In the genomic region with DNA sequence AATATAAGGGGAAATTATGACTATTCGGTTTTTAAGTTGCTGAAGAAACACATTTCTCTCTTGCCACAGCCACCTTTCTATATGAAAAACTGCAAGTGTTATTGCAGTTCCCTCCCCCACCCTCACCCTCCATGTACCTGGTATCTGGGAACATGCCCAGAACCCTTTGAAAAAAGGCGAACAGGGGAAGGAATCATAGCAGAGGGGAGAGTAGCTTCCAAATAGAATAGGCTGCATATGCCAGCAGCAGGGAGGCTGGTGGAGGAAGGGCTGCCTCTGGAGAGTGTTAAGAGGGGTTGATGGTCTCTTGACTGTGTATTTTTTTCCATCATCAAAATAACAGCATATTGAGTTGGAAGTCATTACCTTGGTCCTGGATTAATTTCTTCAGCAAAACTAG, we compare ENCODE assay signal across 18 cellular contexts.
DNase-seq lines count a peak whose midpoint lies in the region; ATAC-seq and TF ChIP-seq lines count a peak whose summit lies in the region.
"Had no signal": no experiment of that assay in that cellular context is flagged by ENCODE, and none has a peak within 500 bp of the region (broad histone marks: within the 10 kb centered on the region; RNA-seq: fewer than 3 reads in every experiment).

No MANE protein-coding gene starts in this region.

- H3K27me3 ChIP-seq in OCI-LY1 (ENCODE audit: insufficient read depth, low read length) (no peaks in the 10 kb centered on the region), iPS-20b (ENCODE audit: insufficient read depth, low read length) (no peaks in the 10 kb centered on the region)
- H3K27me3 ChIP-seq: BLaER1 treated with 17β-estradiol and CSF1 and Interleukin-3, amounts not matched to agents 10 nM and 100 nM; pancreas had no signal

- peak overlapping the region; percentile 26 for H3K27ac ChIP-seq in OCI-LY1 (ENCODE audit: low read depth, low read length, poor library complexity, severe bottlenecking)
- no peak overlapping the region for H3K27ac ChIP-seq in iPS-20b (ENCODE audit: low read length)
- H3K27ac ChIP-seq: pancreas had no signal

- no peak overlapping the region for H3K9ac ChIP-seq in OCI-LY1 (ENCODE audit: low read length)
- peak overlapping the region; percentile 4; the same call in 1 of the 2 replicates for H3K9ac ChIP-seq in iPS-20b (ENCODE audit: low read depth, low read length)
- H3K9ac ChIP-seq: BLaER1 treated with 17β-estradiol and CSF1 and Interleukin-3, amounts not matched to agents 10 nM and 100 nM had no signal

- H4K20me1 ChIP-seq in OCI-LY1 (ENCODE audit: insufficient read depth, low read length), result no peaks in the 10 kb centered on the region

- TF ChIP-seq CTCF in OCI-LY1 (IDR thresholded peaks at IDR 0.05; ENCODE audit: low read length), result no peak

- H3K9me2 ChIP-seq in OCI-LY1 (ENCODE audit: low read depth, low read length), result no peaks in the 10 kb centered on the region

- peaks cover 63% of the 10 kb centered on the region for H3K4me1 Mint-ChIP-seq in stimulated activated memory B cell treated with anti-CD40 and anti-IgM and Interleukin-4, amounts not matched to agents 10 μg/mL and 1 μg/mL and 100 μg/mL, for 72 hours

- H3K36me3 ChIP-seq in OCI-LY1 (ENCODE audit: insufficient read depth, low read length), result peaks cover 28% of the 10 kb centered on the region; the same call in 1 of the 2 replicates
- peaks cover 34% of the 10 kb centered on the region for H3K36me3 ChIP-seq in iPS-20b (ENCODE audit: insufficient read depth, low read depth, low read length)

- no peaks in the 10 kb centered on the region for H3K9me3 Mint-ChIP-seq in stimulated activated memory B cell treated with anti-CD40 and anti-IgM and Interleukin-4, amounts not matched to agents 10 μg/mL and 1 μg/mL and 100 μg/mL, for 72 hours
- H3K9me3 Mint-ChIP-seq: activated CD4-positive, alpha-beta memory T cell treated with anti-CD3 and anti-CD28 coated beads for 36 hours; activated naive CD4-positive, alpha-beta T cell treated with anti-CD3 and anti-CD28 coated beads, Interleukin-2, amount 50 U/mL, for 24 hours; activated T-cell treated with anti-CD3 and anti-CD28 coated beads, Interleukin-2, amount 50 U/mL, for 24 hours; HFFc6 had no signal

- peak overlapping the region; percentile 51 for H3K27ac Mint-ChIP-seq in stimulated activated memory B cell treated with anti-CD40 and anti-IgM and Interleukin-4, amounts not matched to agents 10 μg/mL and 1 μg/mL and 100 μg/mL, for 72 hours
- H3K27ac Mint-ChIP-seq: activated CD4-positive, alpha-beta memory T cell treated with anti-CD3 and anti-CD28 coated beads for 36 hours; activated naive CD4-positive, alpha-beta T cell treated with anti-CD3 and anti-CD28 coated beads, Interleukin-2, amount 50 U/mL, for 24 hours; activated T-cell treated with anti-CD3 and anti-CD28 coated beads, Interleukin-2, amount 50 U/mL, for 24 hours had no signal

- no peak overlapping the region for H3K4me2 ChIP-seq in OCI-LY1 (ENCODE audit: low read length)
- H3K4me2 ChIP-seq: BLaER1 treated with 17β-estradiol and CSF1 and Interleukin-3, amounts not matched to agents 10 nM and 100 nM had no signal

- peaks cover 58% of the 10 kb centered on the region for H3K4me1 ChIP-seq in OCI-LY1 (ENCODE audit: insufficient read depth, low read length, severe bottlenecking)
- H3K4me1 ChIP-seq in iPS-20b (ENCODE audit: insufficient read depth, low read length), result peaks cover 54% of the 10 kb centered on the region

- no peaks in the 10 kb centered on the region for H3K9me3 ChIP-seq in OCI-LY1 (ENCODE audit: low read length)
- no peaks in the 10 kb centered on the region for H3K9me3 ChIP-seq in iPS-20b (ENCODE audit: insufficient read depth, low read depth, low read length)
- H3K9me3 ChIP-seq: BLaER1 treated with 17β-estradiol and CSF1 and Interleukin-3, amounts not matched to agents 10 nM and 100 nM; pancreas had no signal

- no peak overlapping the region for H2AFZ ChIP-seq in OCI-LY1 (ENCODE audit: low read length)

- no peaks in the 10 kb centered on the region for H3K79me2 ChIP-seq in OCI-LY1 (ENCODE audit: insufficient read depth, low read length)

- no peaks in the 10 kb centered on the region for H3K27me3 Mint-ChIP-seq in stimulated activated memory B cell treated with anti-CD40 and anti-IgM and Interleukin-4, amounts not matched to agents 10 μg/mL and 1 μg/mL and 100 μg/mL, for 72 hours
- H3K27me3 Mint-ChIP-seq: activated CD4-positive, alpha-beta memory T cell treated with anti-CD3 and anti-CD28 coated beads for 36 hours; activated naive CD4-positive, alpha-beta T cell treated with anti-CD3 and anti-CD28 coated beads, Interleukin-2, amount 50 U/mL, for 24 hours; activated T-cell treated with anti-CD3 and anti-CD28 coated beads, Interleukin-2, amount 50 U/mL, for 24 hours had no signal

- H3K36me3 Mint-ChIP-seq in stimulated activated memory B cell treated with anti-CD40 and anti-IgM and Interleukin-4, amounts not matched to agents 10 μg/mL and 1 μg/mL and 100 μg/mL, for 72 hours, result peaks cover 32% of the 10 kb centered on the region

- ATAC-seq in stimulated activated memory B cell treated with anti-CD40 and anti-IgM and Interleukin-4, amounts not matched to agents 10 μg/mL and 1 μg/mL and 100 μg/mL, for 72 hours, result no peak
- ATAC-seq: Panc1 had no signal

- H3K4me3 Mint-ChIP-seq in stimulated activated memory B cell treated with anti-CD40 and anti-IgM and Interleukin-4, amounts not matched to agents 10 μg/mL and 1 μg/mL and 100 μg/mL, for 72 hours, result no peak overlapping the region
- H3K4me3 Mint-ChIP-seq: activated CD4-positive, alpha-beta memory T cell treated with anti-CD3 and anti-CD28 coated beads for 36 hours; activated naive CD4-positive, alpha-beta T cell treated with anti-CD3 and anti-CD28 coated beads, Interleukin-2, amount 50 U/mL, for 24 hours; activated T-cell treated with anti-CD3 and anti-CD28 coated beads, Interleukin-2, amount 50 U/mL, for 24 hours had no signal

- DNase-seq in NCI-H1694 treated with DMSO at 0.1 percent for 48 hours (lab: John Stamatoyannopoulos, UW), result peak; percentile 9
- no peak for DNase-seq in NCI-H1694 (lab: John Stamatoyannopoulos, UW)
- no peak for DNase-seq in activated CD4-positive, alpha-beta T cell treated with anti-CD3 and anti-CD28 coated beads, Interleukin-2, amount 50 U/mL, for 48 hours
- no peak for DNase-seq in ecto neural progenitor cell (ENCODE audit: low spot score)
- no peak for DNase-seq in stimulated activated naive CD4-positive, alpha-beta T cell treated with Interleukin-2 at 50 U/mL for 16 hours (lab: John Stamatoyannopoulos, UW)
- DNase-seq: activated CD4-positive, alpha-beta memory T cell treated with anti-CD3 and anti-CD28 coated beads for 36 hours; activated T-cell treated with anti-CD3 and anti-CD28 coated beads, Interleukin-2, amount 50 U/mL, for 24 hours; HFFc6; hypothalamus; NCI-H524 treated with DMSO at 0.1 percent for 48 hours; pancreas; small intestine had no signal

- H3K4me3 ChIP-seq in OCI-LY1 (ENCODE audit: low read depth, low read length, poor library complexity, severe bottlenecking) (no peak overlapping the region), iPS-20b (ENCODE audit: low read length) (peak overlapping the region; percentile 28; the same call in 1 of the 2 replicates)
- H3K4me3 ChIP-seq: BLaER1 treated with 17β-estradiol and CSF1 and Interleukin-3, amounts not matched to agents 10 nM and 100 nM; pancreas had no signal

- H3F3A ChIP-seq in OCI-LY1 (ENCODE audit: insufficient read depth, low read length), result no peaks in the 10 kb centered on the region
